Comparison of ENCODE assay signal across 20 cellular contexts in genomic region chr22:26714971-26715370, GRCh38.
"Had no signal": no experiment of that assay in that cellular context is flagged by ENCODE, and none has a peak within 500 bp of the region (broad histone marks: within the 10 kb centered on the region; RNA-seq: fewer than 3 reads in every experiment).

No MANE protein-coding gene starts in this region.

- H3K4me1 ChIP-seq: colonic mucosa, lower lobe of right lung, parathyroid adenoma, right lobe of liver, testis, upper lobe of right lung had no signal

- H3K27ac Mint-ChIP-seq: activated naive CD4-positive, alpha-beta T cell treated with anti-CD3 and anti-CD28 coated beads, Interleukin-2, amount 50 U/mL, for 24 hours; mesothelial cell of epicardium had no signal

- ATAC-seq: left colon; lower lobe of right lung; stimulated activated naive CD8-positive, alpha-beta T cell treated with anti-CD3 and anti-CD28 coated beads, Interleukin-15, amount 100 ng/mL, for 72 hours; upper lobe of right lung had no signal

- H3K27ac ChIP-seq: colonic mucosa, lower lobe of right lung, parathyroid adenoma, right lobe of liver, testis, upper lobe of right lung had no signal

- H3K27me3 Mint-ChIP-seq: activated naive CD4-positive, alpha-beta T cell treated with anti-CD3 and anti-CD28 coated beads, Interleukin-2, amount 50 U/mL, for 24 hours; stimulated activated naive CD8-positive, alpha-beta T cell treated with anti-CD3 and anti-CD28 coated beads, Interleukin-15, amount 100 ng/mL, for 72 hours had no signal

- H3K36me3 Mint-ChIP-seq: mesothelial cell of epicardium had no signal

- H3K9me3 Mint-ChIP-seq: activated naive CD4-positive, alpha-beta T cell treated with anti-CD3 and anti-CD28 coated beads, Interleukin-2, amount 50 U/mL, for 24 hours; mesothelial cell of epicardium; stimulated activated naive CD8-positive, alpha-beta T cell treated with anti-CD3 and anti-CD28 coated beads, Interleukin-15, amount 100 ng/mL, for 72 hours had no signal

- FAIRE-seq: frontal cortex, small intestine had no signal

- DNase-seq: activated CD4-positive, alpha-beta T cell treated with anti-CD3 and anti-CD28 coated beads, Interleukin-2, amount 50 U/mL, for 1 hour; activated CD8-positive, alpha-beta memory T cell treated with anti-CD3 and anti-CD28 coated beads, Interleukin-2, amount 50 U/mL, for 48 hours; activated effector memory CD4-positive, alpha-beta T cell treated with anti-CD3 and anti-CD28 coated beads, Interleukin-2, amount 50 U/mL, for 16 hours; activated T-cell treated with anti-CD3 and anti-CD28 coated beads, Interleukin-2, amount 50 U/mL, for 48 hours; colonic mucosa; erythroblast; islet precursor cell; left colon; lower lobe of right lung; right lobe of liver; small intestine; stimulated activated CD4-positive, alpha-beta T cell treated with anti-CD3 and anti-CD28 coated beads, Interleukin-15, amount 100 ng/mL, for 24 hours; stimulated activated CD4-positive, alpha-beta T cell treated with anti-CD3 and anti-CD28 coated beads, Interleukin-2, amount 100 ng/mL, for 48 hours; stimulated activated naive CD8-positive, alpha-beta T cell treated with anti-CD3 and anti-CD28 coated beads, Interleukin-15, amount 100 ng/mL, for 72 hours; testis; upper lobe of right lung had no signal

- H3K9me3 ChIP-seq: colonic mucosa, lower lobe of right lung, right lobe of liver, testis, upper lobe of right lung had no signal

- H3K36me3 ChIP-seq: colonic mucosa, upper lobe of right lung had no signal

- H3K4me3 ChIP-seq: colonic mucosa, lower lobe of right lung, right lobe of liver, testis, upper lobe of right lung had no signal

- H3K27me3 ChIP-seq: colonic mucosa, right lobe of liver, testis, upper lobe of right lung had no signal

- H3K4me3 Mint-ChIP-seq: activated naive CD4-positive, alpha-beta T cell treated with anti-CD3 and anti-CD28 coated beads, Interleukin-2, amount 50 U/mL, for 24 hours; mesothelial cell of epicardium; stimulated activated naive CD8-positive, alpha-beta T cell treated with anti-CD3 and anti-CD28 coated beads, Interleukin-15, amount 100 ng/mL, for 72 hours had no signal
